Comparison of ENCODE assay signal across 10 cellular contexts in genomic region chr1:91278754-91279153, GRCh38.
DNase-seq lines count a peak whose midpoint lies in the region; ATAC-seq, FAIRE-seq and TF ChIP-seq lines count a peak whose summit lies in the region.
"Had no signal": no experiment of that assay in that cellular context is flagged by ENCODE, and none has a peak within 500 bp of the region (broad histone marks: within the 10 kb centered on the region; RNA-seq: fewer than 3 reads in every experiment).

No MANE protein-coding gene starts in this region.

- ATAC-seq in GM18505 (IDR thresholded peaks at IDR 0.05; ENCODE audit: unreplicated experiment) (no peak), GM19455 (IDR thresholded peaks at IDR 0.05; ENCODE audit: unreplicated experiment) (no peak), HG03520 (IDR thresholded peaks at IDR 0.05; ENCODE audit: unreplicated experiment) (no peak)

- FAIRE-seq in A204.1 (lab: Jason Lieb, UNC) = peak; percentile 92

- no peak for TF ChIP-seq POLR2A in GM18505 (IDR thresholded peaks at IDR 0.05; ENCODE audit: borderline replicate concordance, extremely low read depth, insufficient read depth, insufficient read length)

- DNase-seq in H4 (ENCODE audit: low spot score) (peak; percentile 7), OCI-M1 (lab: John Stamatoyannopoulos, UW) (peak; percentile 68), fibroblast of the conjunctiva (ENCODE audit: low read depth) (peak; percentile 13), ureter (ENCODE audit: low spot score) (no peak)
- DNase-seq: activated T-cell treated with anti-CD3 and anti-CD28 coated beads, Interleukin-2, amount 50 U/mL, for 48 hours; testis had no signal
